Comparison of ENCODE assay signal across 8 cellular contexts in the genomic region with DNA sequence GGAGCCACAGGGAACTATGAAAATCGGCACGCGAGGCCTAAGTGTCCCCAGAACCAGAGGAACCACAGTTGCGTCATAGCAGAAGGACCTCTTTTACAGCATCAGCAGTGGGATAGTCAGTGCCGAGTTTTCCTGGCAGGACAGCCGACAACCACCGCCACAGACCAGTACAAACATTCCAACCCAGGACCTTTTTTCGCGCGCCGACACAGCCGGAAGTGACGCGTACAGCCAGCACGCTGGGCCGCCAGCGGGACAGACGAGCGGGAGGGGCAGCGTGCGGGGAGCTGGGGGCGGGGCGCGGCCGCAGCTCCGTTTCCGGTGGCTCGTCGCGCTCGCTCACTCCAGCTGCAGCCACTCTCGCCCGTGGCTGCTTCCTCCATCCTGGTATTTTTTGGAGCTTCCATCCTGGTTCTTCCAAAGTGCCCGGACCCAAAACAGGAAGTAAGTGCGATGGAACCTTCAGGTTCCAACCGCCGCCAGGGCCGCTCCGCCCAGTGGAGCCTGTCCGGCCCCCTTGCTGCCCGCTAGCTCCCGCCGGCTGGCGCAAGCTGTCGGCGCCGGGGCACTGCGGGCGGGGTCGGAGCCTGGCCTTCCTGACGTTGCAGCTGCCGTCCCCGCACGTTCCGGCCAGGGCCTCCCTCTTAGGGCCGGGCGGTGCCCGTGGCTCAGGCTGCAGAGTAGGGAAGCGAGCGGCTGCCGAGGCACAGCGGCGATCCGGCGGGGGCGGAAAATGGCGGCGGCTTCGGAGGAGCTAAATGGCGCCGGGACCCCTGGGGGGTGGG. TPM values are rescaled to one million over a fixed set of nuclear protein-coding genes. Genes with fewer than 3 reads are reported as not detected.
DNase-seq lines count a peak whose midpoint lies in the region; ATAC-seq, FAIRE-seq and TF ChIP-seq lines count a peak whose summit lies in the region.

A gene with protein sequence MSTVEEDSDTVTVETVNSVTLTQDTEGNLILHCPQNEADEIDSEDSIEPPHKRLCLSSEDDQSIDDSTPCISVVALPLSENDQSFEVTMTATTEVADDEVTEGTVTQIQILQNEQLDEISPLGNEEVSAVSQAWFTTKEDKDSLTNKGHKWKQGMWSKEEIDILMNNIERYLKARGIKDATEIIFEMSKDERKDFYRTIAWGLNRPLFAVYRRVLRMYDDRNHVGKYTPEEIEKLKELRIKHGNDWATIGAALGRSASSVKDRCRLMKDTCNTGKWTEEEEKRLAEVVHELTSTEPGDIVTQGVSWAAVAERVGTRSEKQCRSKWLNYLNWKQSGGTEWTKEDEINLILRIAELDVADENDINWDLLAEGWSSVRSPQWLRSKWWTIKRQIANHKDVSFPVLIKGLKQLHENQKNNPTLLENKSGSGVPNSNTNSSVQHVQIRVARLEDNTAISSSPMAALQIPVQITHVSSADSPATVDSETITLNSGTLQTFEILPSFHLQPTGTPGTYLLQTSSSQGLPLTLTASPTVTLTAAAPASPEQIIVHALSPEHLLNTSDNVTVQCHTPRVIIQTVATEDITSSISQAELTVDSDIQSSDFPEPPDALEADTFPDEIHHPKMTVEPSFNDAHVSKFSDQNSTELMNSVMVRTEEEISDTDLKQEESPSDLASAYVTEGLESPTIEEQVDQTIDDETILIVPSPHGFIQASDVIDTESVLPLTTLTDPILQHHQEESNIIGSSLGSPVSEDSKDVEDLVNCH (plus strand): TSS at position 342 of the 785 bp plus-strand sequence. CDS start 12,489 bp downstream, outside the sequence.

- 0% methylated on average over 68 to 71 of the region's 71 CpGs for WGBS in aorta, 2 donors

- H3K9me3 ChIP-seq in astrocyte (ENCODE audit: insufficient read depth, low read depth, low read length) (no peaks in the 10 kb centered on the region), aorta (ENCODE audit: control insufficient read depth, low read length) (no peaks in the 10 kb centered on the region)

- H3K9ac ChIP-seq in astrocyte (ENCODE audit: low read length) (peak within 1 kb of the TSS; percentile 99), rectal smooth muscle tissue (ENCODE audit: low read length) (peak within 1 kb of the TSS; percentile 75)

- TF ChIP-seq CTCF in astrocyte (IDR thresholded peaks at IDR 0.05; ENCODE audit: insufficient read depth, low read depth, low read length) = no peak

- H3K27ac ChIP-seq in astrocyte (ENCODE audit: low read depth, low read length) (peak within 1 kb of the TSS; percentile 87), rectal smooth muscle tissue (ENCODE audit: low read depth, low read length) (peak within 1 kb of the TSS; percentile 99), aorta (ENCODE audit: low read depth in 1 of 2, low read length in 2 of 2) (peak within 1 kb of the TSS; percentile 92 to 97)

- TF ChIP-seq POLR2A in GM18505 (IDR thresholded peaks at IDR 0.05; ENCODE audit: borderline replicate concordance, extremely low read depth, insufficient read depth, insufficient read length) = peak; percentile 97

- peak within 1 kb of the TSS; percentile 93 for H2AFZ ChIP-seq in astrocyte (ENCODE audit: low read depth, low read length)

- H3K4me2 ChIP-seq in astrocyte (ENCODE audit: low read length) = peak within 1 kb of the TSS; percentile 89

- peaks cover 37% of the 10 kb centered on the region for H4K20me1 ChIP-seq in astrocyte (ENCODE audit: insufficient read depth, low read length)

- peaks cover 17% of the 10 kb centered on the region for H3K4me1 ChIP-seq in astrocyte (ENCODE audit: insufficient read depth, low read length)
- H3K4me1 ChIP-seq in rectal smooth muscle tissue (ENCODE audit: control insufficient read depth, insufficient read depth, low read length) = peaks cover 19% of the 10 kb centered on the region
- H3K4me1 ChIP-seq in aorta (ENCODE audit: control insufficient read depth in 1 of 2, insufficient read depth in 2 of 2, low read length in 2 of 2) = peaks cover 0 to 3% of the 10 kb centered on the region in 2 donors

- no peaks in the 10 kb centered on the region for H3K27me3 Mint-ChIP-seq in astrocyte (ENCODE audit: low read depth, unreplicated experiment)

- H3K27me3 ChIP-seq in astrocyte (ENCODE audit: insufficient read depth, low read length) = no peaks in the 10 kb centered on the region
- H3K27me3 ChIP-seq in rectal smooth muscle tissue (ENCODE audit: control insufficient read depth, insufficient read depth, low read length) = no peaks in the 10 kb centered on the region
- no peaks in the 10 kb centered on the region for H3K27me3 ChIP-seq in aorta (ENCODE audit: control insufficient read depth in 1 of 2, insufficient read depth in 2 of 2, low read length in 1 of 2)

- DNase-seq in NCI-H2029 (lab: John Stamatoyannopoulos, UW) (peak; percentile 95), T-helper 22 cell (ENCODE audit: low read depth) (peak; percentile 81), astrocyte (ENCODE audit: low read depth) (peak; percentile 91), hepatic stellate cell (ENCODE audit: low spot score) (peak; percentile 89), aorta (peak; percentile 96 to 98)

- peak within 1 kb of the TSS; percentile 87 for H3K4me3 ChIP-seq in astrocyte (ENCODE audit: insufficient read depth, low read depth, low read length)
- peak within 1 kb of the TSS; percentile 85 for H3K4me3 ChIP-seq in rectal smooth muscle tissue (ENCODE audit: low read length)
- H3K4me3 ChIP-seq in aorta (ENCODE audit: low read length in 2 of 2) = peak within 1 kb of the TSS; percentile 29 to 86

- ATAC-seq in GM18505 (IDR thresholded peaks at IDR 0.05; ENCODE audit: unreplicated experiment) (peak; percentile 89), HG02973 (IDR thresholded peaks at IDR 0.05; ENCODE audit: unreplicated experiment) (peak; percentile 80), aorta (ENCODE audit: low FRiP score) (peak; percentile 98)

- H3K36me3 Mint-ChIP-seq in astrocyte (ENCODE audit: low read depth, unreplicated experiment) = peaks cover 2% of the 10 kb centered on the region

- no peaks in the 10 kb centered on the region for H3K36me3 ChIP-seq in astrocyte (ENCODE audit: insufficient read depth, low read length)
- no peaks in the 10 kb centered on the region for H3K36me3 ChIP-seq in rectal smooth muscle tissue (ENCODE audit: control insufficient read depth, insufficient read depth, low read length)
- H3K36me3 ChIP-seq in aorta (ENCODE audit: control insufficient read depth in 1 of 2, insufficient read depth in 2 of 2, low read length in 1 of 2) = no peaks in the 10 kb centered on the region

- H3K4me1 Mint-ChIP-seq in astrocyte (ENCODE audit: low read depth, unreplicated experiment) = peaks cover 21% of the 10 kb centered on the region

- intact Hi-C loops in aorta (cut with DNase I) = loop anchor here (1.0 to 10.0 kb wide), 4 partner anchors 68 to 262 kb away; a partner anchor contains a TSS

- FAIRE-seq in astrocyte (lab: Jason Lieb, UNC) = no peak

- peak within 1 kb of the TSS; percentile 99 for H3K27ac Mint-ChIP-seq in astrocyte (ENCODE audit: unreplicated experiment)

- peak within 1 kb of the TSS; percentile 99 for H3K4me3 Mint-ChIP-seq in astrocyte (ENCODE audit: unreplicated experiment)

- no peaks in the 10 kb centered on the region for H3K9me3 Mint-ChIP-seq in astrocyte (ENCODE audit: unreplicated experiment)

- H3K79me2 ChIP-seq in astrocyte (ENCODE audit: insufficient read depth, low read length) = peaks cover 44% of the 10 kb centered on the region

RNA-seq across cellular contexts. Expression of the gene that starts here (rescaled TPM):
- 77.3 and 89.2 TPM in 2 replicates for total RNA-seq in astrocyte
- 100 to 1,000 TPM in 1 of 2 donors, 10 to 100 TPM in 1; 87.2 to 135 TPM for total RNA-seq in aorta
- polyA plus RNA-seq in aorta = 10 to 100 TPM; 18.7 to 59.0 TPM

Comparison
In these comparisons a context has a peak if more than half of its experiments do, and no peak if none do; other contexts are left out.
1. Peak in every context shown above with its lines: DNase-seq, ATAC-seq, H3K4me3 ChIP-seq and H3K27ac ChIP-seq.